26 cellular contexts compared by ENCODE assay signal in genomic region chr3:21789730-21790129, GRCh38. TPM values are rescaled to one million over a fixed set of nuclear protein-coding genes. Genes with fewer than 3 reads are reported as not detected.
"Had no signal": no experiment of that assay in that cellular context is flagged by ENCODE, and none has a peak within 500 bp of the region (broad histone marks: within the 10 kb centered on the region; RNA-seq: fewer than 3 reads in every experiment).

No MANE protein-coding gene starts in this region.

- H3K27me3 ChIP-seq: neutrophil, pancreas, right lobe of liver, sigmoid colon, stomach, tibial artery, transverse colon, upper lobe of right lung, uterus had no signal

- H3K9me3 Mint-ChIP-seq: neural crest cell; stimulated activated naive B cell treated with anti-CD40 and anti-IgM and Interleukin-4, amounts not matched to agents 10 μg/mL and 1 μg/mL and 100 μg/mL, for 72 hours had no signal

- H3K27me3 Mint-ChIP-seq: naive B cell; naive thymus-derived CD8-positive, alpha-beta T cell; natural killer cell treated with Interleukin-12 subunit alpha and Interleukin-12 subunit beta and Interleukin-15 and Interleukin-18, amount 100 ng/mL, for 72 hours; stimulated activated naive B cell treated with anti-CD40 and anti-IgM and Interleukin-4, amounts not matched to agents 10 μg/mL and 1 μg/mL and 100 μg/mL, for 72 hours; stimulated activated naive CD8-positive, alpha-beta T cell treated with anti-CD3 and anti-CD28 coated beads, Interleukin-15, Interleukin-2, amounts not matched to agents 100 ng/mL and 50 ng/mL, for 24 hours; type B pancreatic cell had no signal

- H3K4me3 ChIP-seq: pancreas, psoas muscle, right lobe of liver, sigmoid colon, stomach, tibial artery, transverse colon, upper lobe of right lung, uterus had no signal

- ATAC-seq: naive thymus-derived CD8-positive, alpha-beta T cell; natural killer cell treated with Interleukin-12 subunit alpha and Interleukin-12 subunit beta and Interleukin-15 and Interleukin-18, amount 100 ng/mL, for 72 hours; pancreas; psoas muscle; right cardiac atrium; right lobe of liver; stimulated activated effector memory CD8-positive, alpha-beta T cell treated with anti-CD3 and anti-CD28 coated beads, Interleukin-12 subunit alpha, Interleukin-12 subunit beta, amount 100 ng/mL, for 72 hours; stimulated activated naive B cell treated with anti-CD40 and anti-IgM and Interleukin-4, amounts not matched to agents 10 μg/mL and 1 μg/mL and 100 μg/mL, for 72 hours; upper lobe of right lung had no signal

- DNase-seq: naive B cell; naive thymus-derived CD8-positive, alpha-beta T cell; nucleus accumbens; pancreas; psoas muscle; right cardiac atrium; right lobe of liver; sigmoid colon; small intestine; stimulated activated CD4-positive, alpha-beta T cell treated with anti-CD3 and anti-CD28 coated beads, Interleukin-15, amount 100 ng/mL, for 24 hours; stimulated activated CD4-positive, alpha-beta T cell treated with anti-CD3 and anti-CD28 coated beads, Interleukin-2, amount 100 ng/mL, for 24 hours; stimulated activated CD4-positive, alpha-beta T cell treated with anti-CD3 and anti-CD28 coated beads, Interleukin-2, amount 100 ng/mL, for 48 hours; stimulated activated CD4-positive, alpha-beta T cell treated with anti-CD3 and anti-CD28 coated beads, Interleukin-4, amount 100 ng/mL, for 24 hours; stimulated activated naive B cell treated with anti-CD40 and anti-IgM and Interleukin-4, amounts not matched to agents 10 μg/mL and 1 μg/mL and 100 μg/mL, for 72 hours; stimulated activated naive CD4-positive, alpha-beta T cell treated with Interleukin-2 at 50 U/mL for 16 hours; stomach; tibial artery; transverse colon; upper lobe of right lung; uterus had no signal

- H3K4me1 ChIP-seq: psoas muscle, right lobe of liver, sigmoid colon, transverse colon, uterus had no signal

- H3K36me3 ChIP-seq: neutrophil, pancreas, right lobe of liver, sigmoid colon, stomach, tibial artery, transverse colon, upper lobe of right lung, uterus had no signal

- H3K36me3 Mint-ChIP-seq: naive B cell; stimulated activated effector memory CD8-positive, alpha-beta T cell treated with anti-CD3 and anti-CD28 coated beads, Interleukin-12 subunit alpha, Interleukin-12 subunit beta, amount 100 ng/mL, for 72 hours; stimulated activated naive B cell treated with anti-CD40 and anti-IgM and Interleukin-4, amounts not matched to agents 10 μg/mL and 1 μg/mL and 100 μg/mL, for 72 hours; type B pancreatic cell had no signal

- H3K9me3 ChIP-seq: neutrophil, pancreas, psoas muscle, right lobe of liver, sigmoid colon, stomach, tibial artery, transverse colon, upper lobe of right lung, uterus had no signal

- H3K4me1 Mint-ChIP-seq: naive thymus-derived CD8-positive, alpha-beta T cell; stimulated activated effector memory CD8-positive, alpha-beta T cell treated with anti-CD3 and anti-CD28 coated beads, Interleukin-12 subunit alpha, Interleukin-12 subunit beta, amount 100 ng/mL, for 72 hours had no signal

- H3K27ac Mint-ChIP-seq: naive B cell; naive thymus-derived CD8-positive, alpha-beta T cell; natural killer cell treated with Interleukin-12 subunit alpha and Interleukin-12 subunit beta and Interleukin-15 and Interleukin-18, amount 100 ng/mL, for 72 hours; stimulated activated effector memory CD8-positive, alpha-beta T cell treated with anti-CD3 and anti-CD28 coated beads, Interleukin-12 subunit alpha, Interleukin-12 subunit beta, amount 100 ng/mL, for 72 hours; stimulated activated naive B cell treated with anti-CD40 and anti-IgM and Interleukin-4, amounts not matched to agents 10 μg/mL and 1 μg/mL and 100 μg/mL, for 72 hours; stimulated activated naive CD8-positive, alpha-beta T cell treated with anti-CD3 and anti-CD28 coated beads, Interleukin-15, Interleukin-2, amounts not matched to agents 100 ng/mL and 50 ng/mL, for 24 hours; type B pancreatic cell had no signal

- H3K27ac ChIP-seq: neutrophil, pancreas, psoas muscle, right lobe of liver, sigmoid colon, stomach, transverse colon, upper lobe of right lung, uterus had no signal

- H3K4me3 Mint-ChIP-seq: naive B cell; naive thymus-derived CD8-positive, alpha-beta T cell; natural killer cell treated with Interleukin-12 subunit alpha and Interleukin-12 subunit beta and Interleukin-15 and Interleukin-18, amount 100 ng/mL, for 72 hours; neural crest cell; stimulated activated effector memory CD8-positive, alpha-beta T cell treated with anti-CD3 and anti-CD28 coated beads, Interleukin-12 subunit alpha, Interleukin-12 subunit beta, amount 100 ng/mL, for 72 hours; stimulated activated naive B cell treated with anti-CD40 and anti-IgM and Interleukin-4, amounts not matched to agents 10 μg/mL and 1 μg/mL and 100 μg/mL, for 72 hours; stimulated activated naive CD8-positive, alpha-beta T cell treated with anti-CD3 and anti-CD28 coated beads, Interleukin-15, Interleukin-2, amounts not matched to agents 100 ng/mL and 50 ng/mL, for 24 hours; type B pancreatic cell had no signal

RNA-seq across cellular contexts. Expression of gene ZNF385D, which starts 38.7 kb away (rescaled TPM):
- total RNA-seq: naive thymus-derived CD8-positive, alpha-beta T cell; natural killer cell treated with Interleukin-12 subunit alpha and Interleukin-12 subunit beta and Interleukin-15 and Interleukin-18, amount 100 ng/mL, for 72 hours had no signal
- polyA plus RNA-seq: naive thymus-derived CD8-positive, alpha-beta T cell had no signal
